8 cellular contexts compared by ENCODE assay signal in the genomic region with DNA sequence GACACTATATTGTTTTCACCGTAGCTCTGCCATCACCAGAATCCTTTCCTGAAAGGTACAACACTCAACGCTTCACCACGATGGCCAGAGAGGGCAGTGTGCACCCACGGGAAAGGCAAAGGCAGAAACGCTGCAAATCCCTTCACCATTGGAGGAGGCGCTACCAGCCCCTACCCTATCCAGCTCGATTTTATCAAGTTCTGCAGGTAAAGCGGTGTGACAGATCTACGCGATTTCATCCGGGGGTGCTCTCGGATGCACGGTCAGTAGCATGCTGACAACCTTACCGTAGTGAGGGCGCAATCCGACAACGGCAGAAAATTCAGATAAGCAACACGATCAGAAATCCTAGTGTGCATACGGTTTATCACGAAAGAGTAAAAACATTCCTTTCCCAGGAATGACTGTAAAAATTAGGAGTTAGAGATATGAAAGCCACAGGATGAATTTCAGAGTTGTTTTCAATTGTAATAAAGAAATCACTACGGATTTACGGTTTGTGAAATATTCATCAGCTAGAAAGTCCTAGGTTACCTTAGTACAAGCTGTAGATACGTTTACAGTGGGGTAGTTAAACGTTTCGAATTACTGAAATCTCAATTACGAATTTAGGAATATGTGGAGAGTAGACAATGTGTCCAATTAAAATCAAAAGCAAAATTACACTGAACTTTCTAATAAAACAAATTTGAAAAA. TPM values are rescaled to one million over a fixed set of nuclear protein-coding genes. Genes with fewer than 3 reads are reported as not detected.
DNase-seq lines count a peak whose midpoint lies in the region; FAIRE-seq and TF ChIP-seq lines count a peak whose summit lies in the region.

No MANE protein-coding gene starts in this region.

- H3K4me3 ChIP-seq in suprapubic skin = peak overlapping the region; percentile 65

- no peak for TF ChIP-seq EP300 in suprapubic skin (IDR thresholded peaks at IDR 0.05)

- H3K4me1 ChIP-seq in suprapubic skin = peaks cover 30% of the 10 kb centered on the region

- no peak overlapping the region for H3K27ac ChIP-seq in suprapubic skin

- no peaks in the 10 kb centered on the region for H3K36me3 ChIP-seq in suprapubic skin

- H3K9me3 ChIP-seq in suprapubic skin = no peaks in the 10 kb centered on the region

- peak; percentile 97 for FAIRE-seq in H54 (lab: Jason Lieb, UNC)

- peaks cover 19% of the 10 kb centered on the region for H3K27me3 ChIP-seq in suprapubic skin

- TF ChIP-seq POLR2A in H54 (IDR thresholded peaks at IDR 0.05; ENCODE audit: low read depth, low read length) = no peak
- no peak for TF ChIP-seq POLR2A in suprapubic skin (IDR thresholded peaks at IDR 0.05)

- peak; percentile 48 for DNase-seq in GF-D8 (lab: John Stamatoyannopoulos, UW)
- peak; percentile 87 for DNase-seq in H54 (ENCODE audit: insufficient read length, low spot score)
- peak; percentile 91 for DNase-seq in LoVo (ENCODE audit: low spot score)
- DNase-seq in SHP77 treated with DMSO at 0.1 percent for 48 hours (lab: John Stamatoyannopoulos, UW) = peak; percentile 93
- DNase-seq in activated gamma-delta T cell treated with Interleukin-2 at 50 U/mL for 16 hours = peak; percentile 78
- DNase-seq in foreskin melanocyte = peak; percentile 65
- peak in 55 of 56 donors; percentile 14 to 92 (median 76) for DNase-seq in nucleus accumbens (lab: John Stamatoyannopoulos, UW)
- peak; percentile 78 to 85 for DNase-seq in suprapubic skin (ENCODE audit: low spot score in 2 of 2)

- 2% methylated on average over 26 of the region's 26 CpGs for WGBS in suprapubic skin

- peak; percentile 39 to 93 for TF ChIP-seq CTCF in suprapubic skin (IDR thresholded peaks at IDR 0.05)

RNA-seq across cellular contexts. Expression of gene NETO2, which starts 1.8 kb away (rescaled TPM):
- total RNA-seq in suprapubic skin = 1 to 10 TPM in 3 of 4 donors, under 1 TPM in 1; 0.24 to 6.0 (median 2.9) TPM
